11 cellular contexts compared by ENCODE assay signal in genomic region chr1:157403608-157404007, GRCh38.
DNase-seq lines count a peak whose midpoint lies in the region; ATAC-seq and TF ChIP-seq lines count a peak whose summit lies in the region.
"Had no signal": no experiment of that assay in that cellular context is flagged by ENCODE, and none has a peak within 500 bp of the region (broad histone marks: within the 10 kb centered on the region; RNA-seq: fewer than 3 reads in every experiment).

No MANE protein-coding gene starts in this region.

- DNase-seq in activated naive CD4-positive, alpha-beta T cell treated with anti-CD3 and anti-CD28 coated beads, Interleukin-2, amount 50 U/mL, for 72 hours (ENCODE audit: low spot score in 2 of 2) = no peak
- DNase-seq in SKM-1 treated with dmso at 0.1 percent for 144 hours (lab: John Stamatoyannopoulos, UW; ENCODE audit: unreplicated experiment) (peak; percentile 75), COLO829 (ENCODE audit: low spot score) (no peak), GM20000 (ENCODE audit: low spot score) (no peak), LoVo (ENCODE audit: low spot score) (no peak)
- DNase-seq in stimulated activated naive B cell treated with anti-CD40 and anti-IgM and Interleukin-4, amounts not matched to agents 10 μg/mL and 1 μg/mL and 100 μg/mL, for 72 hours = no peak
- DNase-seq: activated effector memory CD4-positive, alpha-beta T cell treated with Interleukin-2 at 50 U/mL for 16 hours; heart left ventricle had no signal

- no peaks in the 10 kb centered on the region for H3K4me1 Mint-ChIP-seq in activated naive CD4-positive, alpha-beta T cell treated with anti-CD3 and anti-CD28 coated beads, Interleukin-2, amount 50 U/mL, for 24 hours
- peaks cover 20 to 22% of the 10 kb centered on the region in 2 donors for H3K4me1 Mint-ChIP-seq in stimulated activated naive B cell treated with anti-CD40 and anti-IgM and Interleukin-4, amounts not matched to agents 10 μg/mL and 1 μg/mL and 100 μg/mL, for 72 hours

- H3K27me3 Mint-ChIP-seq in activated naive CD4-positive, alpha-beta T cell treated with anti-CD3 and anti-CD28 coated beads, Interleukin-2, amount 50 U/mL, for 24 hours = peaks cover 28% of the 10 kb centered on the region
- H3K27me3 Mint-ChIP-seq in stimulated activated naive B cell treated with anti-CD40 and anti-IgM and Interleukin-4, amounts not matched to agents 10 μg/mL and 1 μg/mL and 100 μg/mL, for 72 hours = peaks cover 26 to 31% of the 10 kb centered on the region in 2 donors

- no peak for ATAC-seq in activated naive CD4-positive, alpha-beta T cell treated with anti-CD3 and anti-CD28 coated beads, Interleukin-2, amount 50 U/mL, for 72 hours
- peak; percentile 2 for ATAC-seq in HG02870 (IDR thresholded peaks at IDR 0.05; ENCODE audit: unreplicated experiment)
- peak; percentile 43 to 45 for ATAC-seq in stimulated activated naive B cell treated with anti-CD40 and anti-IgM and Interleukin-4, amounts not matched to agents 10 μg/mL and 1 μg/mL and 100 μg/mL, for 72 hours (replicated peaks)
- ATAC-seq: heart left ventricle had no signal

- H3K36me3 Mint-ChIP-seq in activated naive CD4-positive, alpha-beta T cell treated with anti-CD3 and anti-CD28 coated beads, Interleukin-2, amount 50 U/mL, for 24 hours = no peaks in the 10 kb centered on the region
- H3K36me3 Mint-ChIP-seq in activated naive CD4-positive, alpha-beta T cell treated with anti-CD3 and anti-CD28 coated beads, Interleukin-2, amount 50 U/mL, for 72 hours = no peaks in the 10 kb centered on the region
- H3K36me3 Mint-ChIP-seq in stimulated activated naive B cell treated with anti-CD40 and anti-IgM and Interleukin-4, amounts not matched to agents 10 μg/mL and 1 μg/mL and 100 μg/mL, for 72 hours = no peaks in the 10 kb centered on the region
- H3K36me3 Mint-ChIP-seq: mesothelial cell of epicardium had no signal

- TF ChIP-seq CTCF in GM20000 (IDR thresholded peaks at IDR 0.05; ENCODE audit: extremely low read depth, missing control alignments) = no peak

- no peaks in the 10 kb centered on the region for H3K9me3 Mint-ChIP-seq in activated naive CD4-positive, alpha-beta T cell treated with anti-CD3 and anti-CD28 coated beads, Interleukin-2, amount 50 U/mL, for 24 hours
- no peaks in the 10 kb centered on the region for H3K9me3 Mint-ChIP-seq in activated naive CD4-positive, alpha-beta T cell treated with anti-CD3 and anti-CD28 coated beads, Interleukin-2, amount 50 U/mL, for 72 hours
- H3K9me3 Mint-ChIP-seq in stimulated activated naive B cell treated with anti-CD40 and anti-IgM and Interleukin-4, amounts not matched to agents 10 μg/mL and 1 μg/mL and 100 μg/mL, for 72 hours = no peaks in the 10 kb centered on the region
- H3K9me3 Mint-ChIP-seq: mesothelial cell of epicardium had no signal

- H3K4me3 Mint-ChIP-seq in activated naive CD4-positive, alpha-beta T cell treated with anti-CD3 and anti-CD28 coated beads, Interleukin-2, amount 50 U/mL, for 24 hours = no peak overlapping the region
- peak overlapping the region; percentile 55 to 62 for H3K4me3 Mint-ChIP-seq in stimulated activated naive B cell treated with anti-CD40 and anti-IgM and Interleukin-4, amounts not matched to agents 10 μg/mL and 1 μg/mL and 100 μg/mL, for 72 hours
- H3K4me3 Mint-ChIP-seq: mesothelial cell of epicardium had no signal

- H3K27ac Mint-ChIP-seq in activated naive CD4-positive, alpha-beta T cell treated with anti-CD3 and anti-CD28 coated beads, Interleukin-2, amount 50 U/mL, for 24 hours = peak overlapping the region; percentile 48
- no peak overlapping the region for H3K27ac Mint-ChIP-seq in activated naive CD4-positive, alpha-beta T cell treated with anti-CD3 and anti-CD28 coated beads, Interleukin-2, amount 50 U/mL, for 72 hours
- H3K27ac Mint-ChIP-seq in stimulated activated naive B cell treated with anti-CD40 and anti-IgM and Interleukin-4, amounts not matched to agents 10 μg/mL and 1 μg/mL and 100 μg/mL, for 72 hours = peak overlapping the region; percentile 88
- H3K27ac Mint-ChIP-seq: mesothelial cell of epicardium had no signal

Comparison
In these comparisons a context has a peak if more than half of its experiments do, and no peak if none do; other contexts are left out.
1. H3K27ac Mint-ChIP-seq: peak in activated naive CD4-positive, alpha-beta T cell treated with anti-CD3 and anti-CD28 coated beads, Interleukin-2, amount 50 U/mL, for 24 hours (single experiment) and stimulated activated naive B cell treated with anti-CD40 and anti-IgM and Interleukin-4, amounts not matched to agents 10 μg/mL and 1 μg/mL and 100 μg/mL, for 72 hours (single experiment); none in activated naive CD4-positive, alpha-beta T cell treated with anti-CD3 and anti-CD28 coated beads, Interleukin-2, amount 50 U/mL, for 72 hours (0 of 2).
2. ATAC-seq: peak in HG02870 (single experiment) and stimulated activated naive B cell treated with anti-CD40 and anti-IgM and Interleukin-4, amounts not matched to agents 10 μg/mL and 1 μg/mL and 100 μg/mL, for 72 hours (2 of 2); none in activated naive CD4-positive, alpha-beta T cell treated with anti-CD3 and anti-CD28 coated beads, Interleukin-2, amount 50 U/mL, for 72 hours (0 of 2).